Comparison of ENCODE assay signal across 1 cellular context in genomic region chr16:2487517-2487842, GRCh38.
TF ChIP-seq lines count a peak whose summit lies in the region.

No MANE protein-coding gene starts in this region.

TF ChIP-seq in IMR-90, 13 proteins besides CTCF, POLR2A, EP300 and RAD21:
- TF ChIP-seq CHD1 (IDR thresholded peaks at IDR 0.05; ENCODE audit: low read depth, low read length) = no peak
- no peak for TF ChIP-seq MAFK (IDR thresholded peaks at IDR 0.05; ENCODE audit: low read depth, low read length)
- TF ChIP-seq CEBPB (IDR thresholded peaks at IDR 0.05; ENCODE audit: low read depth, low read length) = no peak
- no peak for TF ChIP-seq FOS (IDR thresholded peaks at IDR 0.05; ENCODE audit: low read depth, low read length)
- TF ChIP-seq SMC3 (IDR thresholded peaks at IDR 0.05; ENCODE audit: low read depth, low read length) = no peak
- TF ChIP-seq NFE2L2 (IDR thresholded peaks at IDR 0.05; ENCODE audit: low read depth, low read length) = no peak
- no peak for TF ChIP-seq RCOR1 (IDR thresholded peaks at IDR 0.05; ENCODE audit: insufficient replicate concordance, low read length)
